11 cellular contexts compared by ENCODE assay signal in genomic region chr7:117300506-117300905, GRCh38. TPM values are rescaled to one million over a fixed set of nuclear protein-coding genes. Genes with fewer than 3 reads are reported as not detected.
"Had no signal": no experiment of that assay in that cellular context is flagged by ENCODE, and none has a peak within 500 bp of the region (broad histone marks: within the 10 kb centered on the region; RNA-seq: fewer than 3 reads in every experiment).

No MANE protein-coding gene starts in this region.

RNA-seq across cellular contexts. Expression of gene WNT2, which starts 22.4 kb away (rescaled TPM):
- total RNA-seq: activated naive CD4-positive, alpha-beta T cell treated with anti-CD3 and anti-CD28 coated beads for 36 hours; activated naive CD4-positive, alpha-beta T cell treated with anti-CD3 and anti-CD28 coated beads, Interleukin-2, amount 50 U/mL, for 72 hours; activated naive CD8-positive, alpha-beta T cell treated with anti-CD3 and anti-CD28 coated beads for 36 hours; activated naive CD8-positive, alpha-beta T cell treated with anti-CD3 and anti-CD28 coated beads, Interleukin-2, amount 10 ng/mL, durations not matched to agents 7 days and 5 days; activated T-cell treated with anti-CD3 and anti-CD28 coated beads, Interleukin-2, amount 50 U/mL, for 4 hours; activated T-cell treated with anti-CD3 and anti-CD28 coated beads, Interleukin-2, amount 50 U/mL, for 72 hours; activated T-helper 1 cell treated with anti-CD3 and anti-CD28 coated beads, Interleukin-12 subunit alpha, Interleukin-12 subunit beta, Interleukin-2, Interleukin-4 antibody, amounts not matched to agents 30 ng/mL and 10 ng/mL and 1 ng/mL, durations not matched to agents 14 hours and 24 hours and 36 hours; activated T-helper 17 cell treated with anti-CD3 and anti-CD28 coated beads, Interleukin-2, amount 50 U/mL, for 72 hours; activated T-helper 2 cell treated with anti-CD3 and anti-CD28 coated beads, Interferon-gamma antibody, Interleukin-2, Interleukin-4, amounts not matched to agents 10 μg/mL and 5 μg/mL and 100 μg/mL, durations not matched to agents 14 hours and 24 hours and 36 hours; body of pancreas had no signal
- polyA plus RNA-seq: aorta had no signal
